In genomic region chr15:92143765-92144164, GRCh38 we compare ENCODE assay signal across 34 cellular contexts.
"Had no signal": no experiment of that assay in that cellular context is flagged by ENCODE, and none has a peak within 500 bp of the region (broad histone marks: within the 10 kb centered on the region; RNA-seq: fewer than 3 reads in every experiment).

No MANE protein-coding gene starts in this region.

- H3K36me3 Mint-ChIP-seq: activated naive CD8-positive, alpha-beta T cell treated with anti-CD3 and anti-CD28 coated beads for 36 hours; mesothelial cell of epicardium; naive B cell had no signal

- H3K27ac ChIP-seq: adrenal gland, pancreas, prostate gland, skin epidermis, thoracic aorta, vagina, WERI-Rb-1 had no signal

- H3K9me3 ChIP-seq: adrenal gland, pancreas, prostate gland, thoracic aorta, vagina had no signal

- H3K4me3 Mint-ChIP-seq: activated CD4-positive, alpha-beta memory T cell treated with anti-CD3 and anti-CD28 coated beads, Interleukin-2, amount 10 ng/mL, durations not matched to agents 7 days and 5 days; activated CD4-positive, alpha-beta T cell treated with anti-CD3 and anti-CD28 coated beads, Interleukin-2, amount 10 ng/mL, durations not matched to agents 7 days and 5 days; activated naive CD4-positive, alpha-beta T cell treated with anti-CD3 and anti-CD28 coated beads for 36 hours; activated naive CD8-positive, alpha-beta T cell treated with anti-CD3 and anti-CD28 coated beads for 36 hours; activated T-helper 1 cell treated with anti-CD3 and anti-CD28 coated beads, Interleukin-12 subunit alpha, Interleukin-12 subunit beta, Interleukin-2, Interleukin-4 antibody, amounts not matched to agents 30 ng/mL and 10 ng/mL and 1 ng/mL, durations not matched to agents 14 hours and 24 hours and 36 hours; mesothelial cell of epicardium; naive B cell; stimulated activated naive CD8-positive, alpha-beta T cell treated with anti-CD3 and anti-CD28 coated beads, Interleukin-15, Interleukin-2, amounts not matched to agents 100 ng/mL and 50 ng/mL, for 24 hours; T-helper 1 cell treated with Interleukin-12 subunit alpha and Interleukin-12 subunit beta and Interleukin-4 antibody, amounts not matched to agents 30 μg/mL and 1 μg/mL, for 36 hours; type B pancreatic cell had no signal

- H3K36me3 ChIP-seq: adrenal gland, pancreas, prostate gland, thoracic aorta, WERI-Rb-1 had no signal

- H3K4me1 Mint-ChIP-seq: activated CD4-positive, alpha-beta memory T cell treated with anti-CD3 and anti-CD28 coated beads, Interleukin-2, amount 10 ng/mL, durations not matched to agents 7 days and 5 days; activated CD4-positive, alpha-beta T cell treated with anti-CD3 and anti-CD28 coated beads, Interleukin-2, amount 10 ng/mL, durations not matched to agents 7 days and 5 days; activated naive CD8-positive, alpha-beta T cell treated with anti-CD3 and anti-CD28 coated beads for 36 hours; naive B cell had no signal

- H3K4me1 ChIP-seq: adrenal gland, pancreas, prostate gland, vagina had no signal

- H3K27me3 Mint-ChIP-seq: activated CD4-positive, alpha-beta memory T cell treated with anti-CD3 and anti-CD28 coated beads, Interleukin-2, amount 10 ng/mL, durations not matched to agents 7 days and 5 days; activated CD4-positive, alpha-beta T cell treated with anti-CD3 and anti-CD28 coated beads, Interleukin-2, amount 10 ng/mL, durations not matched to agents 7 days and 5 days; activated naive CD8-positive, alpha-beta T cell treated with anti-CD3 and anti-CD28 coated beads for 36 hours; stimulated activated naive CD8-positive, alpha-beta T cell treated with anti-CD3 and anti-CD28 coated beads, Interleukin-15, Interleukin-2, amounts not matched to agents 100 ng/mL and 50 ng/mL, for 24 hours; type B pancreatic cell had no signal

- H3K27ac Mint-ChIP-seq: activated CD4-positive, alpha-beta memory T cell treated with anti-CD3 and anti-CD28 coated beads, Interleukin-2, amount 10 ng/mL, durations not matched to agents 7 days and 5 days; activated CD4-positive, alpha-beta T cell treated with anti-CD3 and anti-CD28 coated beads, Interleukin-2, amount 10 ng/mL, durations not matched to agents 7 days and 5 days; activated naive CD4-positive, alpha-beta T cell treated with anti-CD3 and anti-CD28 coated beads for 36 hours; activated naive CD8-positive, alpha-beta T cell treated with anti-CD3 and anti-CD28 coated beads for 36 hours; activated T-helper 1 cell treated with anti-CD3 and anti-CD28 coated beads, Interleukin-12 subunit alpha, Interleukin-12 subunit beta, Interleukin-2, Interleukin-4 antibody, amounts not matched to agents 30 ng/mL and 10 ng/mL and 1 ng/mL, durations not matched to agents 14 hours and 24 hours and 36 hours; mesothelial cell of epicardium; stimulated activated naive CD8-positive, alpha-beta T cell treated with anti-CD3 and anti-CD28 coated beads, Interleukin-15, Interleukin-2, amounts not matched to agents 100 ng/mL and 50 ng/mL, for 24 hours; T-helper 1 cell treated with Interleukin-12 subunit alpha and Interleukin-12 subunit beta and Interleukin-4 antibody, amounts not matched to agents 30 μg/mL and 1 μg/mL, for 36 hours; type B pancreatic cell had no signal

- H3K27me3 ChIP-seq: adrenal gland, pancreas, vagina had no signal

- H3K4me3 ChIP-seq: adrenal gland, pancreas, prostate gland, skin epidermis, thoracic aorta, vagina had no signal

- DNase-seq: activated CD4-positive, alpha-beta memory T cell treated with anti-CD3 and anti-CD28 coated beads, Interleukin-2, amount 10 ng/mL, durations not matched to agents 7 days and 5 days; activated CD4-positive, alpha-beta T cell treated with anti-CD3 and anti-CD28 coated beads, Interleukin-2, amount 10 ng/mL, durations not matched to agents 7 days and 5 days; activated CD4-positive, CD25-positive, alpha-beta regulatory T cell treated with anti-CD3 and anti-CD28 coated beads, Interleukin-2, amount 50 U/mL, for 72 hours; activated effector memory CD4-positive, alpha-beta T cell treated with anti-CD3 and anti-CD28 coated beads, Interleukin-2, amount 50 U/mL, for 16 hours; activated naive CD4-positive, alpha-beta T cell treated with anti-CD3 and anti-CD28 coated beads for 36 hours; activated naive CD8-positive, alpha-beta T cell treated with anti-CD3 and anti-CD28 coated beads for 36 hours; activated T-cell treated with anti-CD3 and anti-CD28 coated beads, Interleukin-2, amount 50 U/mL, for 1 hour; caudate nucleus; cortex of kidney; foreskin fibroblast; head of caudate nucleus; hippocampal formation; kidney; left colon; naive B cell; nucleus accumbens; pancreas; retina; stimulated activated CD4-positive, alpha-beta T cell treated with anti-CD3 and anti-CD28 coated beads, Interleukin-12 subunit alpha, Interleukin-12 subunit beta, amount 100 ng/mL, for 4 hours; stimulated activated CD4-positive, alpha-beta T cell treated with anti-CD3 and anti-CD28 coated beads, Interleukin-4, amount 100 ng/mL, for 1 hour; T1000; WERI-Rb-1 had no signal

- ATAC-seq: esophagus mucosa, left colon, pancreas, sciatic nerve had no signal

- H3K9me3 Mint-ChIP-seq: activated CD4-positive, alpha-beta memory T cell treated with anti-CD3 and anti-CD28 coated beads, Interleukin-2, amount 10 ng/mL, durations not matched to agents 7 days and 5 days; activated CD4-positive, alpha-beta T cell treated with anti-CD3 and anti-CD28 coated beads, Interleukin-2, amount 10 ng/mL, durations not matched to agents 7 days and 5 days; activated naive CD4-positive, alpha-beta T cell treated with anti-CD3 and anti-CD28 coated beads for 36 hours; activated naive CD8-positive, alpha-beta T cell treated with anti-CD3 and anti-CD28 coated beads for 36 hours; activated T-helper 1 cell treated with anti-CD3 and anti-CD28 coated beads, Interleukin-12 subunit alpha, Interleukin-12 subunit beta, Interleukin-2, Interleukin-4 antibody, amounts not matched to agents 30 ng/mL and 10 ng/mL and 1 ng/mL, durations not matched to agents 14 hours and 24 hours and 36 hours; mesothelial cell of epicardium; stimulated activated naive CD8-positive, alpha-beta T cell treated with anti-CD3 and anti-CD28 coated beads, Interleukin-15, Interleukin-2, amounts not matched to agents 100 ng/mL and 50 ng/mL, for 24 hours; T-helper 1 cell treated with Interleukin-12 subunit alpha and Interleukin-12 subunit beta and Interleukin-4 antibody, amounts not matched to agents 30 μg/mL and 1 μg/mL, for 36 hours had no signal
